Comparison of ENCODE assay signal across 8 cellular contexts in the genomic region with DNA sequence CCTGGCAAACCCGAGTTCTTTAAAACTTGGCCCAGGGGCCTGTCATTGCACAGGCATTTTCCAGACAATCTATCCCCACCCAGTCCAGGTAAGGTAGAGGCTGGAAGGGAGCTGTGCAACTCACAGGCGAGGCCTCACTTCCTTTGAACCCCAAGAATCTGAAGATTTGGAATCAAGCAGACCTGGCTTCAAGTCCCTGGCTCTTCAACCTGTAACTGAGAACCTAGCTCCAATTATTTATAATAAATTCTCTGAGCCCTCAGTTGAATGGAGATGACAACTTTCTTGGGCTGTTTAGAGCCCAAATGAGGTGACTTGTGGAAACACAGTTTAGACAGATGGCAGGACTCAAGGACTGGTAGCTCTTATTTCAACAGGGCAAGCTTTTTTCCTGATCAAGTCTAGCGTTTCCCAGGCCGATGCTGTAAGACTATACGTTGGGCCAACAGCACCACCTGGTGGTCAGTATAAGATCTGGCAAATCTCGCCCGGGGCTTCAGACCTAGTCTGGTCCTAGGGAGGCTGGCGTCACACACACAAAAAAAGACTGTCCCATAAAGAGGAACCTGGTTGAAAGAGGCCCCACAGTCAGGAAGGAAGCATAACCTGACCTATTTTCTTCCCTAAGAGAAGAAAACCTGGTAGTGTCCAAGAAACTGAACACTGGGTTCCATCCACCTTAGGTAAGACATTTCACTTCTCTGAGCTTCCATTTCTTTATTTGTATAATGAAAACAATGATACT.
DNase-seq lines count a peak whose midpoint lies in the region; TF ChIP-seq lines count a peak whose summit lies in the region.

No MANE protein-coding gene starts in this region.

- no peak overlapping the region for H2AFZ ChIP-seq in mesenchymal stem cell (ENCODE audit: low read depth, low read length)

- H3K4me1 ChIP-seq in effector memory CD4-positive, alpha-beta T cell (ENCODE audit: control insufficient read depth, insufficient read depth, low read length, poor library complexity, severe bottlenecking) = peaks cover 2% of the 10 kb centered on the region
- H3K4me1 ChIP-seq in mesenchymal stem cell (ENCODE audit: control insufficient read depth, insufficient read depth, low read depth, low read length) = peaks cover 8% of the 10 kb centered on the region

- no peak overlapping the region for H2BK12ac ChIP-seq in mesenchymal stem cell (ENCODE audit: low read length in 2 of 2)

- H2BK5ac ChIP-seq in mesenchymal stem cell (ENCODE audit: low read depth, low read length, poor library complexity, severe bottlenecking) = no peak overlapping the region

- no peak overlapping the region for H3K4me3 ChIP-seq in effector memory CD4-positive, alpha-beta T cell (ENCODE audit: insufficient read depth, low read depth, low read length, poor library complexity, severe bottlenecking)
- H3K4me3 ChIP-seq in mesenchymal stem cell (ENCODE audit: insufficient read depth in 1 of 2, low read depth in 1 of 2, low read length in 2 of 2) = no peak overlapping the region

- H3K4me2 ChIP-seq in mesenchymal stem cell (ENCODE audit: low read length, poor library complexity, severe bottlenecking) = no peak overlapping the region

- H3K14ac ChIP-seq in mesenchymal stem cell (ENCODE audit: low read length in 2 of 2) = no peak overlapping the region

- no peak overlapping the region for H3K18ac ChIP-seq in mesenchymal stem cell (ENCODE audit: low read depth in 1 of 2, low read length in 2 of 2)

- H3K9me3 ChIP-seq in effector memory CD4-positive, alpha-beta T cell (ENCODE audit: control insufficient read depth, low read length) = no peaks in the 10 kb centered on the region
- H3K9me3 ChIP-seq in mesenchymal stem cell (ENCODE audit: control insufficient read depth, low read length) = no peaks in the 10 kb centered on the region

- POLR2A ChIA-PET in activated CD4-positive, alpha-beta memory T cell treated with anti-CD3 and anti-CD28 coated beads for 36 hours (lab: Charles Lee) = interaction anchor here (1.2 kb wide), 1 partner anchor 122 kb away, joined by 3 read pairs; the partner anchor contains the start of gene NOG

- H4K91ac ChIP-seq in mesenchymal stem cell (ENCODE audit: low read length) = no peak overlapping the region

- H3K27me3 ChIP-seq in effector memory CD4-positive, alpha-beta T cell (replicated peaks; ENCODE audit: control insufficient read depth, insufficient read depth, low read length, poor library complexity, severe bottlenecking) = no peaks in the 10 kb centered on the region
- peaks cover 0 to 6% of the 10 kb centered on the region in 2 experiments for H3K27me3 ChIP-seq in mesenchymal stem cell (ENCODE audit: control insufficient read depth in 1 of 2, insufficient read depth in 1 of 2, low read length in 2 of 2)

- H3K79me1 ChIP-seq in mesenchymal stem cell (replicated peaks; ENCODE audit: low read length, poor library complexity, severe bottlenecking) = no peaks in the 10 kb centered on the region

- H2AK5ac ChIP-seq in mesenchymal stem cell (ENCODE audit: low read length, severe bottlenecking) = no peak overlapping the region

- H4K8ac ChIP-seq in mesenchymal stem cell (ENCODE audit: low read length) = peak overlapping the region; percentile 41

- 26% methylated on average over 8 of the region's 8 CpGs for WGBS in mesenchymal stem cell

- H3K4ac ChIP-seq in mesenchymal stem cell (ENCODE audit: low read depth in 1 of 2, low read length in 2 of 2) = peak overlapping the region in 1 of 2 experiments; percentile 38

- H2BK15ac ChIP-seq in mesenchymal stem cell (ENCODE audit: low read depth, poor library complexity, severe bottlenecking) = no peak overlapping the region

- CTCF ChIA-PET in activated CD4-positive, alpha-beta memory T cell treated with anti-CD3 and anti-CD28 coated beads for 36 hours (lab: Charles Lee) = interaction anchor here (0.6 to 5.9 kb wide), 53 partner anchors 9 to 1189 kb away, joined by 3 to 139 read pairs (median 5); partner anchors contain the start of gene NOG

- no peak overlapping the region for H3K23ac ChIP-seq in mesenchymal stem cell (ENCODE audit: low read length in 2 of 2)

- H3K4me3 Mint-ChIP-seq in activated CD4-positive, alpha-beta memory T cell treated with anti-CD3 and anti-CD28 coated beads for 36 hours = no peak overlapping the region

- H3K36me3 ChIP-seq in effector memory CD4-positive, alpha-beta T cell (ENCODE audit: control insufficient read depth, insufficient read depth, low read length) = no peaks in the 10 kb centered on the region
- no peaks in the 10 kb centered on the region for H3K36me3 ChIP-seq in mesenchymal stem cell (ENCODE audit: control insufficient read depth in 1 of 2, insufficient read depth in 2 of 2, low read depth in 1 of 2, low read length in 2 of 2)

- peaks cover 6% of the 10 kb centered on the region for H3K9me3 Mint-ChIP-seq in activated CD4-positive, alpha-beta memory T cell treated with anti-CD3 and anti-CD28 coated beads for 36 hours

- peaks cover 3% of the 10 kb centered on the region for H3K4me1 Mint-ChIP-seq in activated CD4-positive, alpha-beta memory T cell treated with anti-CD3 and anti-CD28 coated beads for 36 hours (ENCODE audit: low read depth)

- DNase-seq in COLO829 (ENCODE audit: low spot score) (peak; percentile 72), GM20000 (ENCODE audit: low spot score) (peak; percentile 79), HK-2 (ENCODE audit: unreplicated experiment) (peak; percentile 76), NCI-H82 treated with DMSO at 0.1 percent for 48 hours (lab: John Stamatoyannopoulos, UW; ENCODE audit: unreplicated experiment) (peak; percentile 68), mesenchymal stem cell (peak; percentile 84)
- DNase-seq in activated CD4-positive, alpha-beta memory T cell treated with anti-CD3 and anti-CD28 coated beads for 36 hours = peak; percentile 83
- peak; percentile 11 to 48 (median 12) for DNase-seq in effector memory CD4-positive, alpha-beta T cell
- peak; percentile 54 for DNase-seq in stimulated activated CD8-positive, alpha-beta memory T cell treated with anti-CD3 and anti-CD28 coated beads, Interleukin-2, amount 100 ng/mL, for 1 hour (ENCODE audit: low read depth in 2 of 2)

- intact Hi-C loops in activated CD4-positive, alpha-beta memory T cell treated with anti-CD3 and anti-CD28 coated beads for 36 hours (cut with micrococcal nuclease) = loop anchor here (1.0 to 5.0 kb wide), 6 partner anchors 35 to 593 kb away; no protein-coding TSS in a partner anchor

- H3K27me3 Mint-ChIP-seq in activated CD4-positive, alpha-beta memory T cell treated with anti-CD3 and anti-CD28 coated beads for 36 hours = peaks cover 5% of the 10 kb centered on the region

- H3K36me3 Mint-ChIP-seq in activated CD4-positive, alpha-beta memory T cell treated with anti-CD3 and anti-CD28 coated beads for 36 hours = no peaks in the 10 kb centered on the region

- no peak overlapping the region for H3K9ac ChIP-seq in mesenchymal stem cell (ENCODE audit: low read length)

- no peak overlapping the region for H3K27ac Mint-ChIP-seq in activated CD4-positive, alpha-beta memory T cell treated with anti-CD3 and anti-CD28 coated beads for 36 hours

- peak; percentile 77 for TF ChIP-seq CTCF in GM20000 (IDR thresholded peaks at IDR 0.05; ENCODE audit: extremely low read depth, missing control alignments)

- H3K27ac ChIP-seq in effector memory CD4-positive, alpha-beta T cell (ENCODE audit: insufficient read depth, low read length, poor library complexity, severe bottlenecking) = no peak overlapping the region
- no peak overlapping the region for H3K27ac ChIP-seq in mesenchymal stem cell (ENCODE audit: low read length, poor library complexity, severe bottlenecking)

- no peak overlapping the region for H2BK120ac ChIP-seq in mesenchymal stem cell (ENCODE audit: low read depth, low read length)

Comparison
In these comparisons a context has a peak if more than half of its experiments do, and no peak if none do; other contexts are left out.
1. DNase-seq: peak in every context shown above with its lines; median percentile 84 in mesenchymal stem cell; 83 in activated CD4-positive, alpha-beta memory T cell treated with anti-CD3 and anti-CD28 coated beads for 36 hours; 79 in GM20000; 76 in HK-2; 72 in COLO829; 68 in NCI-H82 treated with DMSO at 0.1 percent for 48 hours; 54 in stimulated activated CD8-positive, alpha-beta memory T cell treated with anti-CD3 and anti-CD28 coated beads, Interleukin-2, amount 100 ng/mL, for 1 hour; 12 in effector memory CD4-positive, alpha-beta T cell.